ENCODE assay signal across 8 cellular contexts in genomic region chr17:55238197-55238930, GRCh38. TPM values are rescaled to one million over a fixed set of nuclear protein-coding genes. Genes with fewer than 3 reads are reported as not detected.
DNase-seq lines count a peak whose midpoint lies in the region; ATAC-seq and TF ChIP-seq lines count a peak whose summit lies in the region.

No MANE protein-coding gene starts in this region.

- H3K27ac ChIP-seq in ectodermal cell (ENCODE audit: insufficient read depth, low read depth, low read length, poor library complexity, severe bottlenecking): peak overlapping the region; percentile 58
- peak overlapping the region; percentile 78 for H3K27ac ChIP-seq in lower lobe of right lung

- no peaks in the 10 kb centered on the region for H3K36me3 Mint-ChIP-seq in activated CD8-positive, alpha-beta T cell treated with anti-CD3 and anti-CD28 coated beads, Interleukin-2, amount 10 ng/mL, durations not matched to agents 7 days and 5 days (ENCODE audit: low read depth)

- H3K9me3 ChIP-seq in ectodermal cell (ENCODE audit: control insufficient read depth, low read length): no peaks in the 10 kb centered on the region
- no peaks in the 10 kb centered on the region for H3K9me3 ChIP-seq in lower lobe of right lung

- peak overlapping the region; percentile 76 for H3K4me3 Mint-ChIP-seq in activated CD8-positive, alpha-beta T cell treated with anti-CD3 and anti-CD28 coated beads, Interleukin-2, amount 10 ng/mL, durations not matched to agents 7 days and 5 days

- TF ChIP-seq CTCF in lower lobe of right lung (IDR thresholded peaks at IDR 0.05): no peak

- no peak overlapping the region for H3K27ac Mint-ChIP-seq in activated CD8-positive, alpha-beta T cell treated with anti-CD3 and anti-CD28 coated beads, Interleukin-2, amount 10 ng/mL, durations not matched to agents 7 days and 5 days

- H3K27me3 Mint-ChIP-seq in activated CD8-positive, alpha-beta T cell treated with anti-CD3 and anti-CD28 coated beads, Interleukin-2, amount 10 ng/mL, durations not matched to agents 7 days and 5 days (ENCODE audit: low read depth): peaks cover 26% of the 10 kb centered on the region

- DNase-seq in C1 segment of cervical spinal cord (lab: John Stamatoyannopoulos, UW): peak; percentile 64 to 97 (median 92)
- peak; percentile 92 to 97 for DNase-seq in NCI-H526 (lab: John Stamatoyannopoulos, UW)
- peak; percentile 86 for DNase-seq in activated CD8-positive, alpha-beta T cell treated with anti-CD3 and anti-CD28 coated beads, Interleukin-2, amount 10 ng/mL, durations not matched to agents 7 days and 5 days
- DNase-seq in lower lobe of right lung: peak; percentile 90
- DNase-seq in stimulated activated CD4-positive, alpha-beta T cell treated with anti-CD3 and anti-CD28 coated beads, TNF-alpha, amount 100 ng/mL, for 1 hour (ENCODE audit: low read depth in 3 of 3, low spot score in 1 of 3): peak; percentile 77 to 79 (median 78)

- no peaks in the 10 kb centered on the region for H3K4me1 ChIP-seq in ectodermal cell (ENCODE audit: control insufficient read depth, insufficient read depth, low read length)
- peaks cover 18% of the 10 kb centered on the region for H3K4me1 ChIP-seq in lower lobe of right lung

- peaks cover 20% of the 10 kb centered on the region for H3K27me3 ChIP-seq in ectodermal cell (ENCODE audit: control insufficient read depth, insufficient read depth, low read length, poor library complexity, severe bottlenecking)
- H3K27me3 ChIP-seq in lower lobe of right lung (ENCODE audit: low read depth): no peaks in the 10 kb centered on the region

- intact Hi-C loops in lower lobe of right lung (cut with DNase I): no loop called here

- WGBS in ectodermal cell, 2 experiments: 1% methylated on average over 67 of the region's 67 CpGs

- POLR2A ChIA-PET in activated CD8-positive, alpha-beta T cell treated with anti-CD3 and anti-CD28 coated beads, Interleukin-2, amount 10 ng/mL, durations not matched to agents 7 days and 5 days (lab: Charles Lee): interaction anchor here (0.6 kb wide), 1 partner anchor 39 kb away, joined by 4 read pairs; no protein-coding TSS in a partner anchor

- H3K36me3 ChIP-seq in ectodermal cell (ENCODE audit: control insufficient read depth, insufficient read depth, low read length) (no peaks in the 10 kb centered on the region), lower lobe of right lung (no peaks in the 10 kb centered on the region)

- H3K4me3 ChIP-seq in ectodermal cell (ENCODE audit: insufficient read depth, low read depth, low read length) (peak overlapping the region; percentile 60), lower lobe of right lung (peak overlapping the region; percentile 54)

- H3K9me3 Mint-ChIP-seq in activated CD8-positive, alpha-beta T cell treated with anti-CD3 and anti-CD28 coated beads, Interleukin-2, amount 10 ng/mL, durations not matched to agents 7 days and 5 days (ENCODE audit: insufficient read depth): no peaks in the 10 kb centered on the region

- ATAC-seq in GM19351 (IDR thresholded peaks at IDR 0.05; ENCODE audit: unreplicated experiment) (peak; percentile 94), HG03469 (IDR thresholded peaks at IDR 0.05; ENCODE audit: unreplicated experiment) (peak; percentile 79), lower lobe of right lung (peak; percentile 97)
- ATAC-seq in activated CD8-positive, alpha-beta T cell treated with anti-CD3 and anti-CD28 coated beads, Interleukin-2, amount 10 ng/mL, durations not matched to agents 7 days and 5 days: peak; percentile 99

- peaks cover 16% of the 10 kb centered on the region for H3K4me1 Mint-ChIP-seq in activated CD8-positive, alpha-beta T cell treated with anti-CD3 and anti-CD28 coated beads, Interleukin-2, amount 10 ng/mL, durations not matched to agents 7 days and 5 days (ENCODE audit: low read depth)

- CTCF ChIA-PET in activated CD8-positive, alpha-beta T cell treated with anti-CD3 and anti-CD28 coated beads, Interleukin-2, amount 10 ng/mL, durations not matched to agents 7 days and 5 days (lab: Charles Lee): interaction anchor here (1.1 to 2.7 kb wide), 5 partner anchors 12 to 245 kb away, joined by 3 to 10 read pairs (median 6); no protein-coding TSS in a partner anchor

RNA-seq across cellular contexts. Expression of gene HLF, which starts 26.4 kb away (rescaled TPM):
- total RNA-seq in activated CD8-positive, alpha-beta T cell treated with anti-CD3 and anti-CD28 coated beads, Interleukin-2, amount 10 ng/mL, durations not matched to agents 7 days and 5 days: under 1 TPM; 0.13 to 0.21 TPM
- 0.28 TPM for polyA plus RNA-seq in ectodermal cell (2013, experiment 1 of 4)
- 0.04 TPM for polyA plus RNA-seq in ectodermal cell (2013, experiment 2 of 4)
- polyA plus RNA-seq in ectodermal cell (2013, experiment 3 of 4): 0.11 TPM
- polyA plus RNA-seq in ectodermal cell (2013, experiment 4 of 4): not detected
- 29.4 TPM for total RNA-seq in lower lobe of right lung

Comparison
In these comparisons a context has a peak if more than half of its experiments do, and no peak if none do; other contexts are left out.
1. Peak in every context shown above with its lines: DNase-seq, ATAC-seq, H3K4me3 ChIP-seq and H3K27ac ChIP-seq.
2. RNA of gene HLF, which starts 26.4 kb away (total RNA-seq): 29.4 TPM in lower lobe of right lung (single experiment); 0.13 to 0.21 TPM in activated CD8-positive, alpha-beta T cell treated with anti-CD3 and anti-CD28 coated beads, Interleukin-2, amount 10 ng/mL, durations not matched to agents 7 days and 5 days; every median in the first group is over 10 times any median in the second.